34 cellular contexts compared by ENCODE assay signal in the genomic region with DNA sequence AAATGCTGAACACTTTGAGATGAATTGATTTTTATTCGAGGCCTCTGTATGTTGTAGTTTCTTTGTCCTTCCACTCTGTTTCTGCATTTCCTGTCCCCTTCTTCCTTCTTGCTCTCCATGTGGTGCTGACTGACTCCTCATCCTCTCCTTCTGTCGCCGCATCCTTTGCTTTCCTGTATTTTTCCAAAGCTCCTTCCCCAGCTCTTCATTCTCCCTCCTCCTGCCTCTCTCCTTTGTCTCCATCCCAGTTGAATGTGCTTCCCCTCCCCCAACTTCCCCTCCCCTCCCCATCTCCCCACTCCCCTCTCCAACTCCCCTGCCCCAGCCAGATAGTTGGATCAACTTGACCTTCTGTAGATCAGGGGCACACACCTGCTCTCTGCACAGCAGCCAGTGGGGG. TPM values are rescaled to one million over a fixed set of nuclear protein-coding genes. Genes with fewer than 3 reads are reported as not detected.
DNase-seq lines count a peak whose midpoint lies in the region; ATAC-seq, FAIRE-seq and TF ChIP-seq lines count a peak whose summit lies in the region.
"Had no signal": no experiment of that assay in that cellular context is flagged by ENCODE, and none has a peak within 500 bp of the region (broad histone marks: within the 10 kb centered on the region; RNA-seq: fewer than 3 reads in every experiment).

No MANE protein-coding gene starts in this region.

- peak overlapping the region; percentile 49 for H3K9ac ChIP-seq in HUES6 (ENCODE audit: low read length)
- H3K9ac ChIP-seq: BLaER1 treated with 17β-estradiol and CSF1 and Interleukin-3, amounts not matched to agents 10 nM and 100 nM; GM23248 had no signal

- peaks cover 45% of the 10 kb centered on the region for H3K4me1 ChIP-seq in HUES6 (ENCODE audit: control insufficient read depth, insufficient read depth, low read length)
- peaks cover 8% of the 10 kb centered on the region for H3K4me1 ChIP-seq in ectodermal cell (ENCODE audit: control insufficient read depth, insufficient read depth, low read length)
- H3K4me1 ChIP-seq in CD8-positive, alpha-beta memory T cell (ENCODE audit: insufficient read depth, low read length), result peaks cover 21% of the 10 kb centered on the region
- H3K4me1 ChIP-seq: BLaER1 treated with 17β-estradiol and CSF1 and Interleukin-3, amounts not matched to agents 10 nM and 100 nM; foreskin keratinocyte had no signal

- H3K4me3 Mint-ChIP-seq in progenitor cell of endocrine pancreas (ENCODE audit: low read depth), result no peak overlapping the region
- no peak overlapping the region for H3K4me3 Mint-ChIP-seq in CD8-positive, alpha-beta memory T cell
- H3K4me3 Mint-ChIP-seq: activated CD8-positive, alpha-beta T cell treated with anti-CD3 and anti-CD28 coated beads, Interleukin-2, amount 10 ng/mL, durations not matched to agents 7 days and 5 days; activated naive CD4-positive, alpha-beta T cell treated with anti-CD3 and anti-CD28 coated beads, Interleukin-2, amount 10 ng/mL, durations not matched to agents 7 days and 5 days; activated T-helper 17 cell treated with anti-CD3 and anti-CD28 coated beads, Interleukin-2, amount 50 U/mL, for 72 hours; immature natural killer cell; stimulated activated effector memory CD8-positive, alpha-beta T cell treated with anti-CD3 and anti-CD28 coated beads, Interleukin-12 subunit alpha, Interleukin-12 subunit beta, amount 100 ng/mL, for 72 hours had no signal

- H3K27me3 ChIP-seq in HUES6 (ENCODE audit: control insufficient read depth, insufficient read depth, low read length) (peaks cover 15% of the 10 kb centered on the region; the same call in 1 of the 2 replicates), ectodermal cell (ENCODE audit: control insufficient read depth, insufficient read depth, low read length, poor library complexity, severe bottlenecking) (peaks cover 19% of the 10 kb centered on the region)
- no peaks in the 10 kb centered on the region for H3K27me3 ChIP-seq in CD8-positive, alpha-beta memory T cell (ENCODE audit: insufficient read depth, low read length, poor library complexity, severe bottlenecking)

- 24 to 25% methylated on average over 3 of the region's 3 CpGs for WGBS in ectodermal cell, 2 experiments

- DNase-seq in iPS-NIHi7 (ENCODE audit: extremely low spot score) (peak; percentile 56), progenitor cell of endocrine pancreas (ENCODE audit: low spot score, unreplicated experiment) (no peak), HTR-8/SVneo (ENCODE audit: insufficient read length, low spot score) (no peak), Kasumi-1 (lab: John Stamatoyannopoulos, UW) (no peak)
- DNase-seq in CD8-positive, alpha-beta memory T cell, result no peak
- DNase-seq: activated CD4-positive, alpha-beta T cell treated with anti-CD3 and anti-CD28 coated beads for 4 hours; activated CD8-positive, alpha-beta T cell treated with anti-CD3 and anti-CD28 coated beads, Interleukin-2, amount 10 ng/mL, durations not matched to agents 7 days and 5 days; activated naive CD4-positive, alpha-beta T cell treated with anti-CD3 and anti-CD28 coated beads, Interleukin-2, amount 10 ng/mL, durations not matched to agents 7 days and 5 days; amniotic stem cell; brain microvascular endothelial cell; cerebellar nuclear complex; COR-L47; dermis blood vessel endothelial cell; DMS53; esophagus squamous epithelium; foreskin keratinocyte; GM23248; heart left ventricle; immature natural killer cell; left cardiac atrium; NCI-H1436; NCI-H2081; SW 1271; T-helper 9 cell had no signal

- H3K27ac ChIP-seq in HUES6 (ENCODE audit: low read depth, low read length) (peak overlapping the region; percentile 69; the same call in 1 of the 2 replicates), ectodermal cell (ENCODE audit: insufficient read depth, low read depth, low read length, poor library complexity, severe bottlenecking) (peak overlapping the region; percentile 48)
- H3K27ac ChIP-seq in CD8-positive, alpha-beta memory T cell (ENCODE audit: low read depth, low read length), result no peak overlapping the region
- H3K27ac ChIP-seq: BLaER1 treated with 17β-estradiol and CSF1 and Interleukin-3, amounts not matched to agents 10 nM and 100 nM; brain microvascular endothelial cell; esophagus squamous epithelium; foreskin keratinocyte; GM23248; heart left ventricle; VCaP had no signal

- no peaks in the 10 kb centered on the region for H3K36me3 ChIP-seq in HUES6 (ENCODE audit: control insufficient read depth, insufficient read depth, low read length)
- no peaks in the 10 kb centered on the region for H3K36me3 ChIP-seq in ectodermal cell (ENCODE audit: control insufficient read depth, insufficient read depth, low read length)
- no peaks in the 10 kb centered on the region for H3K36me3 ChIP-seq in CD8-positive, alpha-beta memory T cell (ENCODE audit: insufficient read depth, low read length)
- H3K36me3 ChIP-seq: BLaER1 treated with 17β-estradiol and CSF1 and Interleukin-3, amounts not matched to agents 10 nM and 100 nM; brain microvascular endothelial cell; esophagus squamous epithelium; heart left ventricle had no signal

- no peaks in the 10 kb centered on the region for H3K36me3 Mint-ChIP-seq in progenitor cell of endocrine pancreas (ENCODE audit: insufficient read depth)
- no peaks in the 10 kb centered on the region for H3K36me3 Mint-ChIP-seq in CD8-positive, alpha-beta memory T cell
- H3K36me3 Mint-ChIP-seq: activated naive CD4-positive, alpha-beta T cell treated with anti-CD3 and anti-CD28 coated beads, Interleukin-2, amount 10 ng/mL, durations not matched to agents 7 days and 5 days; immature natural killer cell; stimulated activated effector memory CD8-positive, alpha-beta T cell treated with anti-CD3 and anti-CD28 coated beads, Interleukin-12 subunit alpha, Interleukin-12 subunit beta, amount 100 ng/mL, for 72 hours had no signal

- H3K9me3 ChIP-seq in HUES6 (ENCODE audit: control insufficient read depth, insufficient read depth, low read depth, low read length) (no peaks in the 10 kb centered on the region), ectodermal cell (ENCODE audit: control insufficient read depth, low read length) (no peaks in the 10 kb centered on the region)
- no peaks in the 10 kb centered on the region for H3K9me3 ChIP-seq in CD8-positive, alpha-beta memory T cell (ENCODE audit: low read length)
- H3K9me3 ChIP-seq: esophagus squamous epithelium, heart left ventricle had no signal

- H3K27ac Mint-ChIP-seq in progenitor cell of endocrine pancreas, result peak overlapping the region; percentile 26
- H3K27ac Mint-ChIP-seq in CD8-positive, alpha-beta memory T cell, result peak overlapping the region in 1 of 8 donors; percentile 66
- H3K27ac Mint-ChIP-seq: activated CD8-positive, alpha-beta T cell treated with anti-CD3 and anti-CD28 coated beads, Interleukin-2, amount 10 ng/mL, durations not matched to agents 7 days and 5 days; activated naive CD4-positive, alpha-beta T cell treated with anti-CD3 and anti-CD28 coated beads, Interleukin-2, amount 10 ng/mL, durations not matched to agents 7 days and 5 days; activated T-helper 17 cell treated with anti-CD3 and anti-CD28 coated beads, Interleukin-2, amount 50 U/mL, for 72 hours; immature natural killer cell; stimulated activated effector memory CD8-positive, alpha-beta T cell treated with anti-CD3 and anti-CD28 coated beads, Interleukin-12 subunit alpha, Interleukin-12 subunit beta, amount 100 ng/mL, for 72 hours had no signal

- peaks cover 11% of the 10 kb centered on the region for H3K4me1 Mint-ChIP-seq in progenitor cell of endocrine pancreas (ENCODE audit: low read depth)
- peaks cover 24 to 33% (median 26%) of the 10 kb centered on the region in 3 donors for H3K4me1 Mint-ChIP-seq in CD8-positive, alpha-beta memory T cell

- no peak overlapping the region for H3K4me3 ChIP-seq in HUES6 (ENCODE audit: low read depth, low read length)
- H3K4me3 ChIP-seq in ectodermal cell (ENCODE audit: insufficient read depth, low read depth, low read length), result no peak overlapping the region
- no peak overlapping the region for H3K4me3 ChIP-seq in CD8-positive, alpha-beta memory T cell (ENCODE audit: low read length)
- H3K4me3 ChIP-seq: BLaER1 treated with 17β-estradiol and CSF1 and Interleukin-3, amounts not matched to agents 10 nM and 100 nM; esophagus squamous epithelium; GM23248; heart left ventricle had no signal

- peaks cover 38% of the 10 kb centered on the region for H3K27me3 Mint-ChIP-seq in progenitor cell of endocrine pancreas
- peaks cover 0 to 3% of the 10 kb centered on the region in 2 donors for H3K27me3 Mint-ChIP-seq in CD8-positive, alpha-beta memory T cell

- no peak for FAIRE-seq in HTR-8/SVneo (lab: Jason Lieb, UNC)
- FAIRE-seq: endometrium, G401.6 had no signal

- H3K9me3 Mint-ChIP-seq in progenitor cell of endocrine pancreas (ENCODE audit: low read depth), result no peaks in the 10 kb centered on the region
- no peaks in the 10 kb centered on the region for H3K9me3 Mint-ChIP-seq in CD8-positive, alpha-beta memory T cell
- H3K9me3 Mint-ChIP-seq: activated naive CD4-positive, alpha-beta T cell treated with anti-CD3 and anti-CD28 coated beads, Interleukin-2, amount 10 ng/mL, durations not matched to agents 7 days and 5 days; activated T-helper 17 cell treated with anti-CD3 and anti-CD28 coated beads, Interleukin-2, amount 50 U/mL, for 72 hours; immature natural killer cell; stimulated activated effector memory CD8-positive, alpha-beta T cell treated with anti-CD3 and anti-CD28 coated beads, Interleukin-12 subunit alpha, Interleukin-12 subunit beta, amount 100 ng/mL, for 72 hours had no signal

- TF ChIP-seq CTCF in progenitor cell of endocrine pancreas (IDR thresholded peaks at IDR 0.05; ENCODE audit: unreplicated experiment), result no peak

- POLR2A ChIA-PET in CD8-positive, alpha-beta memory T cell (lab: Charles Lee), result no interaction called here

- CTCF ChIA-PET in CD8-positive, alpha-beta memory T cell (lab: Charles Lee), result no interaction called here

- no peak for ATAC-seq in GM19455 (IDR thresholded peaks at IDR 0.05; ENCODE audit: unreplicated experiment)
- ATAC-seq: activated CD8-positive, alpha-beta T cell treated with anti-CD3 and anti-CD28 coated beads, Interleukin-2, amount 10 ng/mL, durations not matched to agents 7 days and 5 days; activated T-helper 17 cell treated with anti-CD3 and anti-CD28 coated beads, Interleukin-2, amount 50 U/mL, for 72 hours; foreskin keratinocyte; heart left ventricle; left cardiac atrium; stimulated activated effector memory CD8-positive, alpha-beta T cell treated with anti-CD3 and anti-CD28 coated beads, Interleukin-12 subunit alpha, Interleukin-12 subunit beta, amount 100 ng/mL, for 72 hours had no signal

RNA-seq across cellular contexts. Expression of gene KCNK5, which starts 2.6 kb away (rescaled TPM):
- polyA plus RNA-seq in ectodermal cell (2013, experiment 1 of 4), result 11.6 TPM
- 13.1 TPM for polyA plus RNA-seq in ectodermal cell (2013, experiment 2 of 4)
- polyA plus RNA-seq in ectodermal cell (2013, experiment 3 of 4), result 9.0 TPM
- polyA plus RNA-seq in ectodermal cell (2013, experiment 4 of 4), result 8.8 TPM
- total RNA-seq in progenitor cell of endocrine pancreas, result 2.0 and 2.3 TPM in 2 replicates
- total RNA-seq in CD8-positive, alpha-beta memory T cell, result 10 to 100 TPM; 27.6 to 28.4 TPM
- polyA plus RNA-seq in CD8-positive, alpha-beta memory T cell, result 0.97 TPM
- total RNA-seq: GM23248 had no signal
- polyA plus RNA-seq: GM23248, neural cell had no signal
